11 cellular contexts compared by ENCODE assay signal in the genomic region with DNA sequence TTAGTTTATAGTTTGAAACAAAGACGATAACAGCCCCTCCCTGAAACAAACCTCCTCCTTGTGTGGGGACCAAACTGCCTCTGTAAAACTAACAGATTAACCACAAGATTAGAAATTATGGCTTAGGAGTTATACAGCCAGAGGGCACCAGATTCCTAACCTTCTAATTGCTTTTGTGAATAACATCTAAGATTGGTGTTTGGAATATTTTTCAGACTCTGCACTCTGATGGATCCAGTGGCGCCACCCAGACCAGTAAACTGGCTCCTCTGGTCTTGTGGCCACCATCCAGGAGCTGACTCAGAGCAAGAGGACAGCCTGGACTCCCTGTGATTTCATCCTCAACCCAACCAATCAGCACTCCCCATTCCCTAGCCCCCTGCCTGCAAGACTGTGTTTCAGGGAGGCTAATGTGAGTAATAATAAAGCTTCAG.
DNase-seq lines count a peak whose midpoint lies in the region; ATAC-seq and TF ChIP-seq lines count a peak whose summit lies in the region.
"Had no signal": no experiment of that assay in that cellular context is flagged by ENCODE, and none has a peak within 500 bp of the region (broad histone marks: within the 10 kb centered on the region; RNA-seq: fewer than 3 reads in every experiment).

No MANE protein-coding gene starts in this region.

- no peaks in the 10 kb centered on the region for H3K36me3 ChIP-seq in brain microvascular endothelial cell (replicated peaks)

- 0 out of 2 replicates have a peak, but pooled peaks have one; percentile 10 for TF ChIP-seq RAD21 in Ishikawa (IDR thresholded peaks at IDR 0.05; ENCODE audit: low read depth)

- H3K4me3 ChIP-seq in brain microvascular endothelial cell (ENCODE audit: low read depth, low read length): no peak overlapping the region

- peak overlapping the region; percentile 88 for H3K27ac ChIP-seq in 22Rv1
- peak overlapping the region; percentile 89 for H3K27ac ChIP-seq in brain microvascular endothelial cell
- peak overlapping the region; percentile 100 for H3K27ac ChIP-seq in layer of hippocampus (ENCODE audit: low read depth, low read length)
- H3K27ac ChIP-seq: parathyroid adenoma had no signal

- TF ChIP-seq CTCF in 22Rv1 (IDR thresholded peaks at IDR 0.05) (peak; percentile 23; the same call in 1 of the 2 replicates), brain microvascular endothelial cell (IDR thresholded peaks at IDR 0.05; ENCODE audit: low read depth, low read length, missing control alignments) (peak; percentile 16)

- TF ChIP-seq EP300 in Ishikawa (IDR thresholded peaks at IDR 0.05; ENCODE audit: borderline replicate concordance): no peak

- DNase-seq in brain microvascular endothelial cell (peak; percentile 96), dedifferentiated amniotic fluid mesenchymal stem cell (ENCODE audit: extremely low spot score) (no peak), D341Med (ENCODE audit: low spot score) (no peak), NOMO-1 (lab: John Stamatoyannopoulos, UW; ENCODE audit: unreplicated experiment in 2 of 2) (no peak)
- no peak for DNase-seq in stimulated activated naive CD8-positive, alpha-beta T cell treated with anti-CD3 and anti-CD28 coated beads, Interleukin-15, Interleukin-2, amounts not matched to agents 100 U/mL and 50 U/mL, for 24 hours
- DNase-seq: activated CD4-positive, alpha-beta T cell treated with anti-CD3 and anti-CD28 coated beads, Interleukin-2, amount 10 ng/mL, durations not matched to agents 24 days and 14 days; OCI-M1 had no signal

- in situ Hi-C loops in brain microvascular endothelial cell (cut with HindIII; ENCODE audit: low pct_ligation_motif_present, low sequenced_read_pairs): loop anchor here (25.0 kb wide), 1 partner anchor 428 kb away; a partner anchor contains a TSS

- ATAC-seq in stimulated activated naive CD8-positive, alpha-beta T cell treated with anti-CD3 and anti-CD28 coated beads, Interleukin-15, Interleukin-2, amounts not matched to agents 100 U/mL and 50 U/mL, for 24 hours: no peak

- H3K27me3 ChIP-seq in brain microvascular endothelial cell (replicated peaks) (no peaks in the 10 kb centered on the region), layer of hippocampus (ENCODE audit: control insufficient read depth, insufficient read depth, low read length) (no peaks in the 10 kb centered on the region)

TF ChIP-seq in Ishikawa, 13 proteins besides CTCF, POLR2A, EP300 and RAD21:
- no peak for TF ChIP-seq TCF12 (IDR thresholded peaks at IDR 0.05; ENCODE audit: low read depth)
- TF ChIP-seq, protein P1, sequence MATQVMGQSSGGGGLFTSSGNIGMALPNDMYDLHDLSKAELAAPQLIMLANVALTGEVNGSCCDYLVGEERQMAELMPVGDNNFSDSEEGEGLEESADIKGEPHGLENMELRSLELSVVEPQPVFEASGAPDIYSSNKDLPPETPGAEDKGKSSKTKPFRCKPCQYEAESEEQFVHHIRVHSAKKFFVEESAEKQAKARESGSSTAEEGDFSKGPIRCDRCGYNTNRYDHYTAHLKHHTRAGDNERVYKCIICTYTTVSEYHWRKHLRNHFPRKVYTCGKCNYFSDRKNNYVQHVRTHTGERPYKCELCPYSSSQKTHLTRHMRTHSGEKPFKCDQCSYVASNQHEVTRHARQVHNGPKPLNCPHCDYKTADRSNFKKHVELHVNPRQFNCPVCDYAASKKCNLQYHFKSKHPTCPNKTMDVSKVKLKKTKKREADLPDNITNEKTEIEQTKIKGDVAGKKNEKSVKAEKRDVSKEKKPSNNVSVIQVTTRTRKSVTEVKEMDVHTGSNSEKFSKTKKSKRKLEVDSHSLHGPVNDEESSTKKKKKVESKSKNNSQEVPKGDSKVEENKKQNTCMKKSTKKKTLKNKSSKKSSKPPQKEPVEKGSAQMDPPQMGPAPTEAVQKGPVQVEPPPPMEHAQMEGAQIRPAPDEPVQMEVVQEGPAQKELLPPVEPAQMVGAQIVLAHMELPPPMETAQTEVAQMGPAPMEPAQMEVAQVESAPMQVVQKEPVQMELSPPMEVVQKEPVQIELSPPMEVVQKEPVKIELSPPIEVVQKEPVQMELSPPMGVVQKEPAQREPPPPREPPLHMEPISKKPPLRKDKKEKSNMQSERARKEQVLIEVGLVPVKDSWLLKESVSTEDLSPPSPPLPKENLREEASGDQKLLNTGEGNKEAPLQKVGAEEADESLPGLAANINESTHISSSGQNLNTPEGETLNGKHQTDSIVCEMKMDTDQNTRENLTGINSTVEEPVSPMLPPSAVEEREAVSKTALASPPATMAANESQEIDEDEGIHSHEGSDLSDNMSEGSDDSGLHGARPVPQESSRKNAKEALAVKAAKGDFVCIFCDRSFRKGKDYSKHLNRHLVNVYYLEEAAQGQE (IDR thresholded peaks at IDR 0.05; ENCODE audit: low read depth): no peak
